ENCODE assay signal across 1 cellular context in the genomic region with DNA sequence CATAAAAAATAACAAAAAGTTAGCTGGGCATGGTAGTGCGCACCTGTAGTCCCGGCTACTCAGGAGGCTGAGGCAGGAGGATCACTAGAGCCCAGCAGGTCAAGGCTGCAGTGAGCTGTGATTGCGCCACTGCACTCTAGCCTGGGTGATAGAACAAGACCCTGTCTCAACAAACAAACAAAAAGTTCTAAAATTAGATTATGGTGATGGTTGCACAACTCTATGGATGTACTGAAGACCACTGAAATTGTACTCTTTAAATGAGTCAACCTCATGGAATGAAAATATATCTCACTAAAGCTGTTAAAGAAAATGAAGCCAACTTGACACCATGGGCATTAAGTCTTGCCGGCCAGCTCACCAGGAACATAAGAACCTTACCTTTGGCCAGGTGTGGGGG.
TF ChIP-seq lines count a peak whose summit lies in the region.

No MANE protein-coding gene starts in this region.

TF ChIP-seq in HEK293, 187 proteins besides CTCF, POLR2A, EP300 and RAD21 (continued from another document):
- TF ChIP-seq OSR2 (tag by site-specific recombination; IDR thresholded peaks at IDR 0.05): no peak
- TF ChIP-seq ZNF341 (tag by site-specific recombination; IDR thresholded peaks at IDR 0.05; ENCODE audit: low read depth): no peak
- TF ChIP-seq, protein P1, sequence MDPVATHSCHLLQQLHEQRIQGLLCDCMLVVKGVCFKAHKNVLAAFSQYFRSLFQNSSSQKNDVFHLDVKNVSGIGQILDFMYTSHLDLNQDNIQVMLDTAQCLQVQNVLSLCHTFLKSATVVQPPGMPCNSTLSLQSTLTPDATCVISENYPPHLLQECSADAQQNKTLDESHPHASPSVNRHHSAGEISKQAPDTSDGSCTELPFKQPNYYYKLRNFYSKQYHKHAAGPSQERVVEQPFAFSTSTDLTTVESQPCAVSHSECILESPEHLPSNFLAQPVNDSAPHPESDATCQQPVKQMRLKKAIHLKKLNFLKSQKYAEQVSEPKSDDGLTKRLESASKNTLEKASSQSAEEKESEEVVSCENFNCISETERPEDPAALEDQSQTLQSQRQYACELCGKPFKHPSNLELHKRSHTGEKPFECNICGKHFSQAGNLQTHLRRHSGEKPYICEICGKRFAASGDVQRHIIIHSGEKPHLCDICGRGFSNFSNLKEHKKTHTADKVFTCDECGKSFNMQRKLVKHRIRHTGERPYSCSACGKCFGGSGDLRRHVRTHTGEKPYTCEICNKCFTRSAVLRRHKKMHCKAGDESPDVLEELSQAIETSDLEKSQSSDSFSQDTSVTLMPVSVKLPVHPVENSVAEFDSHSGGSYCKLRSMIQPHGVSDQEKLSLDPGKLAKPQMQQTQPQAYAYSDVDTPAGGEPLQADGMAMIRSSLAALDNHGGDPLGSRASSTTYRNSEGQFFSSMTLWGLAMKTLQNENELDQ (tag by site-specific recombination; IDR thresholded peaks at IDR 0.05; ENCODE audit: low read depth): no peak
